8 cellular contexts compared by ENCODE assay signal in genomic region chr11:74493816-74494630, GRCh38. TPM values are rescaled to one million over a fixed set of nuclear protein-coding genes. Genes with fewer than 3 reads are reported as not detected.
DNase-seq lines count a peak whose midpoint lies in the region; ATAC-seq and TF ChIP-seq lines count a peak whose summit lies in the region.

No MANE protein-coding gene starts in this region.

- H2BK20ac ChIP-seq in IMR-90 (ENCODE audit: low read depth, low read length): no peak overlapping the region

- WGBS in IMR-90 (ENCODE audit: extremely low coverage in 2 of 2, insufficient read length in 1 of 2), 2 experiments: no CpG with 5 or more reads among the region's 12 CpGs
- 7 to 14% methylated on average over 12 of the region's 12 CpGs for WGBS in testis, 2 donors

- CTCF ChIA-PET in IMR-90 (lab: Yijun Ruan, JAX): interaction anchor here (0.7 kb wide), 2 partner anchors 23 to 383 kb away, joined by 3 read pairs; no protein-coding TSS in a partner anchor

- no peak overlapping the region for H3K18ac ChIP-seq in IMR-90 (ENCODE audit: low read depth, low read length)

- in situ Hi-C loops in IMR-90 (cut with MboI; ENCODE audit: low sequenced_read_pairs): no loop called here

- H2BK15ac ChIP-seq in IMR-90 (ENCODE audit: low read depth, low read length): no peak overlapping the region

- no peak for TF ChIP-seq POLR2A in IMR-90 (IDR thresholded peaks at IDR 0.05; ENCODE audit: low read depth, low read length)
- no peak for TF ChIP-seq POLR2A in testis (IDR thresholded peaks at IDR 0.05)

- intact Hi-C loops in IMR-90 (cut with micrococcal nuclease): no loop called here
- intact Hi-C loops in testis (cut with DNase I; ENCODE audit: low total_unique reads): no loop called here

- H3K9me3 ChIP-seq in IMR-90 (ENCODE audit: control insufficient read depth, insufficient read depth, low read length): no peaks in the 10 kb centered on the region
- H3K9me3 ChIP-seq in adipocyte (ENCODE audit: control insufficient read depth, low read length): no peaks in the 10 kb centered on the region
- no peaks in the 10 kb centered on the region for H3K9me3 ChIP-seq in testis

- H2BK120ac ChIP-seq in IMR-90 (ENCODE audit: low read depth, low read length): no peak overlapping the region

- ATAC-seq in IMR-90 (ENCODE audit: low read depth): no peak
- no peak for ATAC-seq in GM19324 (IDR thresholded peaks at IDR 0.05; ENCODE audit: low FRiP score, unreplicated experiment)

- H3K4me2 ChIP-seq in IMR-90 (ENCODE audit: low read depth, low read length): peak overlapping the region; percentile 91

- 0 out of 2 replicates have a peak overlapping the region, but pooled peaks have one; percentile 41 for H3K14ac ChIP-seq in IMR-90 (replicated peaks; ENCODE audit: low read depth, low read length)

- no peak overlapping the region for H4K91ac ChIP-seq in IMR-90 (ENCODE audit: insufficient read depth, low read depth, low read length)

- H3K27ac ChIP-seq in IMR-90 (ENCODE audit: insufficient read depth, low read length): no peak overlapping the region
- H3K27ac ChIP-seq in testis: peak overlapping the region; percentile 97 to 99

- TF ChIP-seq RAD21 in IMR-90 (IDR thresholded peaks at IDR 0.05; ENCODE audit: low read length): no peak

- H3K79me1 ChIP-seq in IMR-90 (ENCODE audit: low read depth in 1 of 2, low read length in 2 of 2): peaks cover 0 to 4% of the 10 kb centered on the region in 2 experiments; a peak in 1 of 4 replicates

- H3K4me3 ChIP-seq in IMR-90 (ENCODE audit: insufficient read depth, low read depth, low read length) (peak overlapping the region; percentile 77), adipocyte (ENCODE audit: low read length) (peak overlapping the region; percentile 92), testis (peak overlapping the region; percentile 92 to 94)

- no peaks in the 10 kb centered on the region for H3K36me3 ChIP-seq in IMR-90 (ENCODE audit: control insufficient read depth, insufficient read depth, low read length)
- no peaks in the 10 kb centered on the region for H3K36me3 ChIP-seq in adipocyte (ENCODE audit: control insufficient read depth, insufficient read depth, low read length, severe bottlenecking)
- H3K36me3 ChIP-seq in testis (ENCODE audit: low read depth, missing control alignments): no peaks in the 10 kb centered on the region

- no peak overlapping the region for H2AK9ac ChIP-seq in IMR-90 (replicated peaks; ENCODE audit: low read depth, low read length, poor library complexity)

- BruUV-seq in IMR-90 (replicated peaks; lab: Mats Ljungman, UMichigan): no TSS peak

- H2BK5ac ChIP-seq in IMR-90 (ENCODE audit: low read depth, low read length, poor library complexity, severe bottlenecking): no peak overlapping the region

- dilution Hi-C loops in IMR-90 (cut with HindIII; ENCODE audit: low sequenced_read_pairs, unreplicated experiment): no loop called here

- no peak overlapping the region for H3K23ac ChIP-seq in IMR-90 (ENCODE audit: low read depth, low read length)

- no peaks in the 10 kb centered on the region for H4K20me1 ChIP-seq in IMR-90 (ENCODE audit: insufficient read depth, low read length)

- H3K9ac ChIP-seq in IMR-90 (ENCODE audit: low read depth, low read length): 0 out of 2 replicates have a peak overlapping the region, but pooled peaks have one; percentile 28
- H3K9ac ChIP-seq in adipocyte (ENCODE audit: low read length): peak overlapping the region; percentile 97

- POLR2A ChIA-PET in IMR-90 (lab: Charles Lee; ENCODE audit: unreplicated experiment): interaction anchor here (0.7 kb wide), 1 partner anchor 919 kb away, joined by 3 read pairs; no protein-coding TSS in a partner anchor

- peak overlapping the region; percentile 95 for H2AFZ ChIP-seq in IMR-90 (replicated peaks; ENCODE audit: low read length, poor library complexity)

- H3K4ac ChIP-seq in IMR-90 (ENCODE audit: low read depth, low read length): no peak overlapping the region

- no peak overlapping the region; the same call in 1 of the 2 replicates for H2AK5ac ChIP-seq in IMR-90 (ENCODE audit: low read depth, low read length)

- H3K4me1 ChIP-seq in IMR-90 (ENCODE audit: control insufficient read depth, insufficient read depth, low read length) (no peaks in the 10 kb centered on the region), adipocyte (ENCODE audit: control insufficient read depth, insufficient read depth, low read length) (peaks cover 9% of the 10 kb centered on the region), testis (peaks cover 5% of the 10 kb centered on the region)

- H4K8ac ChIP-seq in IMR-90 (ENCODE audit: low read depth in 2 of 2, low read length in 2 of 2): peak overlapping the region; percentile 8 to 54; a peak in 3 of 4 replicates

- H3K27me3 ChIP-seq in IMR-90 (ENCODE audit: control insufficient read depth, insufficient read depth, low read length): no peaks in the 10 kb centered on the region
- H3K27me3 ChIP-seq in adipocyte (replicated peaks; ENCODE audit: control insufficient read depth, insufficient read depth, low read length): no peaks in the 10 kb centered on the region
- no peaks in the 10 kb centered on the region for H3K27me3 ChIP-seq in testis

- peak; percentile 11 for DNase-seq in DMS114 treated with DMSO at 0.1 percent for 48 hours (lab: John Stamatoyannopoulos, UW; ENCODE audit: unreplicated experiment)
- peak; percentile 47 for DNase-seq in IMR-90
- peak; percentile 80 for DNase-seq in adipocyte (ENCODE audit: low read depth)
- peak; percentile 84 for DNase-seq in kidney tubule cell (ENCODE audit: low spot score)
- DNase-seq in testis: no peak
- DNase-seq in midbrain (lab: John Stamatoyannopoulos, UW): no peak
- no peak for DNase-seq in activated CD4-positive, CD25-positive, alpha-beta regulatory T cell treated with anti-CD3 and anti-CD28 coated beads, Interleukin-2, amount 50 U/mL, for 72 hours

- TF ChIP-seq CTCF in IMR-90 (conservative IDR thresholded peaks at IDR 0.05; ENCODE audit: low read depth, low read length) (no peak), testis (IDR thresholded peaks at IDR 0.05) (no peak)

- H3K9me1 ChIP-seq in IMR-90 (ENCODE audit: insufficient read depth, low read length): peaks cover 8% of the 10 kb centered on the region; the same call in 1 of the 2 replicates

- H4K5ac ChIP-seq in IMR-90 (ENCODE audit: low read depth, low read length): no peak overlapping the region; the same call in 1 of the 2 replicates

- H3K56ac ChIP-seq in IMR-90 (ENCODE audit: extremely low read depth, insufficient read depth, low read length): no peak overlapping the region; the same call in 1 of the 2 replicates

TF ChIP-seq in IMR-90, 13 proteins besides CTCF, POLR2A, EP300 and RAD21:
- no peak for TF ChIP-seq SMC3 (IDR thresholded peaks at IDR 0.05; ENCODE audit: low read depth, low read length)
- TF ChIP-seq MAZ (IDR thresholded peaks at IDR 0.05; ENCODE audit: borderline replicate concordance, low read depth, low read length): no peak
- no peak for TF ChIP-seq ELK1 (IDR thresholded peaks at IDR 0.05; ENCODE audit: borderline replicate concordance, low read depth, low read length)
- TF ChIP-seq MXI1 (IDR thresholded peaks at IDR 0.05; ENCODE audit: borderline replicate concordance, low read depth, low read length): no peak
- no peak for TF ChIP-seq CHD1 (IDR thresholded peaks at IDR 0.05; ENCODE audit: low read depth, low read length)
- TF ChIP-seq USF2 (IDR thresholded peaks at IDR 0.05; ENCODE audit: low read depth, low read length): no peak
- no peak for TF ChIP-seq NFE2L2 (IDR thresholded peaks at IDR 0.05; ENCODE audit: low read depth, low read length)
- no peak for TF ChIP-seq CEBPB (IDR thresholded peaks at IDR 0.05; ENCODE audit: low read depth, low read length)
- no peak for TF ChIP-seq RCOR1 (IDR thresholded peaks at IDR 0.05; ENCODE audit: insufficient replicate concordance, low read length)
- no peak for TF ChIP-seq RFX5 (IDR thresholded peaks at IDR 0.05; ENCODE audit: low read depth, low read length)
- no peak for TF ChIP-seq BHLHE40 (IDR thresholded peaks at IDR 0.05; ENCODE audit: low read depth, low read length)
- TF ChIP-seq MAFK (IDR thresholded peaks at IDR 0.05; ENCODE audit: low read depth, low read length): no peak
- TF ChIP-seq FOS (IDR thresholded peaks at IDR 0.05; ENCODE audit: low read depth, low read length): no peak

RNA-seq across cellular contexts. Expression of gene LIPT2, which starts 0.5 kb away (rescaled TPM):
- 2.2 and 2.9 TPM in 2 replicates for total RNA-seq in IMR-90 (2012; rRNA removed)
- 1.7 and 2.2 TPM in 2 replicates for polyA plus RNA-seq in IMR-90 (2012; rRNA removed)
- polyA plus RNA-seq in IMR-90 (2012; cell fraction: cytosol; rRNA removed): 1.9 and 2.7 TPM in 2 replicates
- polyA plus RNA-seq in IMR-90 (2012; cell fraction: nucleus; rRNA removed; ENCODE audit: low replicate concordance): 1.1 and 1.4 TPM in 2 replicates
- 10 to 100 TPM; 32.6 to 43.1 TPM for total RNA-seq in testis
- polyA plus RNA-seq in testis (ENCODE audit: insufficient read depth, low read depth, low replicate concordance): 25.0 TPM

RNA-seq across cellular contexts. Expression of gene KCNE3, which starts 26.7 kb away (rescaled TPM):
- total RNA-seq in IMR-90 (2012; rRNA removed): under 0.01 and 0.18 TPM in 2 replicates
- polyA plus RNA-seq in IMR-90 (2012; rRNA removed): 0.05 and 0.16 TPM in 2 replicates
- polyA plus RNA-seq in IMR-90 (2012; cell fraction: cytosol; rRNA removed): 0.02 and 0.09 TPM in 2 replicates
- 0.04 and 0.16 TPM in 2 replicates for polyA plus RNA-seq in IMR-90 (2012; cell fraction: nucleus; rRNA removed; ENCODE audit: low replicate concordance)
- total RNA-seq in testis: 1 to 10 TPM; 4.0 to 4.1 TPM
- 3.3 TPM for polyA plus RNA-seq in testis (ENCODE audit: insufficient read depth, low read depth, low replicate concordance)

Comparison
In these comparisons a context has a peak if more than half of its experiments do, and no peak if none do; other contexts are left out.
1. DNase-seq: peak in DMS114 treated with DMSO at 0.1 percent for 48 hours (single experiment), IMR-90 (single experiment), adipocyte (single experiment) and kidney tubule cell (single experiment); none in testis (single experiment), midbrain (single experiment) and activated CD4-positive, CD25-positive, alpha-beta regulatory T cell treated with anti-CD3 and anti-CD28 coated beads, Interleukin-2, amount 50 U/mL, for 72 hours (single experiment).
2. Peak in every context shown above with its lines, with median percentiles within 50 percentile points of each other: H3K4me3 ChIP-seq.